In genomic region chr4:87949961-87950360, GRCh38 we compare ENCODE assay signal across 15 cellular contexts. TPM values are rescaled to one million over a fixed set of nuclear protein-coding genes. Genes with fewer than 3 reads are reported as not detected.
A peak's percentile ranks its signal among the peaks of the same experiment; 100 is the strongest.
DNase-seq lines count a peak whose midpoint lies in the region; FAIRE-seq and TF ChIP-seq lines count a peak whose summit lies in the region.
"Had no signal": no experiment of that assay in that cellular context is flagged by ENCODE, and none has a peak within 500 bp of the region (broad histone marks: within the 10 kb centered on the region; RNA-seq: fewer than 3 reads in every experiment).

No MANE protein-coding gene starts in this region.

- no peak overlapping the region for H4K91ac ChIP-seq in neuronal stem cell (ENCODE audit: low read depth, low read length, poor library complexity)

- no CpG with 5 or more reads among the region's 1 CpG for WGBS in neuronal stem cell (ENCODE audit: extremely low coverage in 2 of 2, insufficient read length in 2 of 2, insufficient replicate concordance in 1 of 2), 2 donors
- WGBS in small intestine, 3 donors = 17 to 38% (median 28%) methylated on average over 1 of the region's 1 CpG

- H3K36me3 ChIP-seq in PC-9 (ENCODE audit: low read depth) = no peaks in the 10 kb centered on the region
- no peaks in the 10 kb centered on the region for H3K36me3 ChIP-seq in neuronal stem cell (replicated peaks in 1 of 2; ENCODE audit: control insufficient read depth in 2 of 2, insufficient read depth in 2 of 2, low read length in 2 of 2)
- no peaks in the 10 kb centered on the region for H3K36me3 ChIP-seq in small intestine (ENCODE audit: control insufficient read depth in 2 of 2, insufficient read depth in 2 of 2, low read length in 2 of 2)
- H3K36me3 ChIP-seq: SJCRH30, transverse colon had no signal

- no peak overlapping the region for H3K4me3 ChIP-seq in PC-9
- no peak overlapping the region for H3K4me3 ChIP-seq in neuronal stem cell (ENCODE audit: low read length in 2 of 2)
- H3K4me3 ChIP-seq in small intestine (ENCODE audit: low read depth in 1 of 2, low read length in 2 of 2) = no peak overlapping the region
- H3K4me3 ChIP-seq: psoas muscle, SJCRH30, transverse colon had no signal

- no peaks in the 10 kb centered on the region for H3F3A ChIP-seq in PC-9 (ENCODE audit: insufficient read depth, low read depth)

- H3K9ac ChIP-seq in neuronal stem cell (ENCODE audit: low read depth, low read length, poor library complexity) = no peak overlapping the region
- H3K9ac ChIP-seq: KMS-11 had no signal

- H3K79me1 ChIP-seq in neuronal stem cell (ENCODE audit: low read depth, low read length) = no peaks in the 10 kb centered on the region

- H2BK5ac ChIP-seq in neuronal stem cell (ENCODE audit: low read length) = no peak overlapping the region

- no peaks in the 10 kb centered on the region for H3K9me3 Mint-ChIP-seq in activated CD4-positive, alpha-beta T cell treated with anti-CD3 and anti-CD28 coated beads, Interleukin-2, amount 10 ng/mL, durations not matched to agents 7 days and 5 days

- no peak overlapping the region for H3K18ac ChIP-seq in neuronal stem cell (ENCODE audit: low read length)

- no peak overlapping the region for H2AK5ac ChIP-seq in neuronal stem cell (ENCODE audit: low read depth, low read length)

- H2AFZ ChIP-seq in PC-9 (no peak overlapping the region), neuronal stem cell (ENCODE audit: low read length) (peak overlapping the region; percentile 13)

- H3K4me1 ChIP-seq in PC-9 (replicated peaks; ENCODE audit: insufficient read depth) (peaks cover 11% of the 10 kb centered on the region), neuronal stem cell (ENCODE audit: control insufficient read depth in 2 of 2, insufficient read depth in 1 of 2, low read depth in 1 of 2, low read length in 2 of 2) (peaks cover 0 to 6% of the 10 kb centered on the region in 2 donors), small intestine (ENCODE audit: control insufficient read depth in 2 of 2, insufficient read depth in 1 of 2, low read depth in 1 of 2, low read length in 1 of 2) (no peaks in the 10 kb centered on the region)
- H3K4me1 ChIP-seq: psoas muscle, SJCRH30 had no signal

- H3K9me2 ChIP-seq in PC-9 (ENCODE audit: insufficient read depth) = no peaks in the 10 kb centered on the region; the same call in 1 of the 2 replicates

- intact Hi-C loops in PC-9 (cut with micrococcal nuclease; ENCODE audit: unreplicated experiment) = no loop called here

- CTCF ChIA-PET in PC-9 (lab: Charles Lee) = no interaction called here
- CTCF ChIA-PET in activated CD4-positive, alpha-beta T cell treated with anti-CD3 and anti-CD28 coated beads, Interleukin-2, amount 10 ng/mL, durations not matched to agents 7 days and 5 days (lab: Charles Lee) = no interaction called here

- H3K79me2 ChIP-seq in PC-9 (ENCODE audit: low read depth) = no peaks in the 10 kb centered on the region

- no peak overlapping the region for H3K4me2 ChIP-seq in PC-9
- no peak overlapping the region for H3K4me2 ChIP-seq in neuronal stem cell (ENCODE audit: insufficient read depth, low read length, poor library complexity, severe bottlenecking)
- H3K4me2 ChIP-seq: KMS-11 had no signal

- H3K27ac Mint-ChIP-seq in activated CD4-positive, alpha-beta T cell treated with anti-CD3 and anti-CD28 coated beads, Interleukin-2, amount 10 ng/mL, durations not matched to agents 7 days and 5 days = no peak overlapping the region

- no peak overlapping the region for H3K4me3 Mint-ChIP-seq in activated CD4-positive, alpha-beta T cell treated with anti-CD3 and anti-CD28 coated beads, Interleukin-2, amount 10 ng/mL, durations not matched to agents 7 days and 5 days

- no peak overlapping the region for H2BK120ac ChIP-seq in neuronal stem cell (ENCODE audit: low read depth, low read length)

- H4K8ac ChIP-seq in neuronal stem cell (ENCODE audit: low read depth, low read length) = no peak overlapping the region

- POLR2A ChIA-PET in PC-9 (lab: Charles Lee; ENCODE audit: unreplicated experiment) = interaction anchor here (0.6 to 0.7 kb wide), 3 partner anchors 9 to 1796 kb away, joined by 3 to 7 read pairs (median 4); no protein-coding TSS in a partner anchor
- POLR2A ChIA-PET in activated CD4-positive, alpha-beta T cell treated with anti-CD3 and anti-CD28 coated beads, Interleukin-2, amount 10 ng/mL, durations not matched to agents 7 days and 5 days (lab: Charles Lee) = no interaction called here

- H3K14ac ChIP-seq in neuronal stem cell (ENCODE audit: low read length) = no peak overlapping the region

- H3K4ac ChIP-seq in neuronal stem cell (ENCODE audit: low read length) = no peak overlapping the region

- H3K9me3 ChIP-seq in PC-9 (ENCODE audit: insufficient read depth, low read depth) (no peaks in the 10 kb centered on the region), neuronal stem cell (replicated peaks in 1 of 2; ENCODE audit: control insufficient read depth in 2 of 2, insufficient read depth in 1 of 2, low read depth in 1 of 2, low read length in 2 of 2) (no peaks in the 10 kb centered on the region), small intestine (ENCODE audit: control insufficient read depth, low read depth) (no peaks in the 10 kb centered on the region)
- H3K9me3 ChIP-seq: psoas muscle, SJCRH30, transverse colon had no signal

- BruUV-seq in PC-9 (replicated peaks; lab: Mats Ljungman, UMichigan) = no TSS peak

- no peak overlapping the region for H2BK12ac ChIP-seq in neuronal stem cell (ENCODE audit: low read length)

- no peak for TF ChIP-seq CTCF in PC-9 (conservative IDR thresholded peaks at IDR 0.05)

- no peak overlapping the region for H3K23ac ChIP-seq in neuronal stem cell (ENCODE audit: low read depth, low read length, poor library complexity)

- FAIRE-seq in small intestine (lab: Jason Lieb, UNC) = no peak

- H3K27me3 ChIP-seq in PC-9 (ENCODE audit: insufficient read depth, low read depth) (no peaks in the 10 kb centered on the region), neuronal stem cell (ENCODE audit: control insufficient read depth in 3 of 3, insufficient read depth in 3 of 3, low read depth in 1 of 3, low read length in 3 of 3) (no peaks in the 10 kb centered on the region), small intestine (ENCODE audit: control insufficient read depth in 2 of 2, insufficient read depth in 2 of 2, low read length in 2 of 2) (no peaks in the 10 kb centered on the region)
- H3K27me3 ChIP-seq: SJCRH30, transverse colon had no signal

- no peaks in the 10 kb centered on the region for H3K36me3 Mint-ChIP-seq in activated CD4-positive, alpha-beta T cell treated with anti-CD3 and anti-CD28 coated beads, Interleukin-2, amount 10 ng/mL, durations not matched to agents 7 days and 5 days (ENCODE audit: low read depth)

- peaks cover 18% of the 10 kb centered on the region for H3K27me3 Mint-ChIP-seq in activated CD4-positive, alpha-beta T cell treated with anti-CD3 and anti-CD28 coated beads, Interleukin-2, amount 10 ng/mL, durations not matched to agents 7 days and 5 days

- H4K20me1 ChIP-seq in PC-9 (ENCODE audit: insufficient read depth) = no peaks in the 10 kb centered on the region

- H3K4me1 Mint-ChIP-seq in activated CD4-positive, alpha-beta T cell treated with anti-CD3 and anti-CD28 coated beads, Interleukin-2, amount 10 ng/mL, durations not matched to agents 7 days and 5 days = no peaks in the 10 kb centered on the region

- DNase-seq in HCEC 1CT (peak; percentile 1), PC-9 (peak; percentile 22 to 37), epithelial cell of prostate (ENCODE audit: low read depth, low spot score) (peak; percentile 10), neuronal stem cell (ENCODE audit: low spot score) (no peak), NCI-H2171 treated with DMSO at 0.1 percent for 48 hours (lab: John Stamatoyannopoulos, UW) (no peak), small intestine (no peak)
- no peak for DNase-seq in activated CD4-positive, alpha-beta T cell treated with anti-CD3 and anti-CD28 coated beads, Interleukin-2, amount 10 ng/mL, durations not matched to agents 7 days and 5 days
- DNase-seq: activated CD4-positive, alpha-beta T cell treated with anti-CD3 and anti-CD28 coated beads, Interleukin-2, amount 50 U/mL, for 1 hour; activated naive CD4-positive, alpha-beta T cell treated with anti-CD3 and anti-CD28 coated beads, Interleukin-2, amount 50 U/mL, for 16 hours; DMS79; NCI-H2227 treated with DMSO at 0.1 percent for 48 hours; psoas muscle; SJCRH30; transverse colon had no signal

- H2BK15ac ChIP-seq in neuronal stem cell (ENCODE audit: low read length) = no peak overlapping the region

- H3K27ac ChIP-seq in PC-9 (no peak overlapping the region), epithelial cell of prostate (peak overlapping the region; percentile 9), neuronal stem cell (replicated peaks; ENCODE audit: low read length) (no peak overlapping the region), small intestine (ENCODE audit: low read depth in 1 of 2, low read length in 1 of 2) (no peak overlapping the region)
- H3K27ac ChIP-seq: KMS-11, psoas muscle, SJCRH30, transverse colon had no signal

RNA-seq across cellular contexts. Expression of gene SPP1, which starts 25.6 kb away (rescaled TPM):
- 212 and 249 TPM in 2 replicates for total RNA-seq in PC-9 (2021)
- 1.2 TPM for polyA plus RNA-seq in neuronal stem cell (2013, experiment 1 of 2)
- 1.6 TPM for polyA plus RNA-seq in neuronal stem cell (2013, experiment 2 of 2)
- 10 to 100 TPM in 1 of 3 donors, 1 to 10 TPM in 2; 2.2 to 12.8 (median 3.0) TPM for polyA plus RNA-seq in small intestine
- under 1 TPM; 0.17 to 0.79 TPM for total RNA-seq in activated CD4-positive, alpha-beta T cell treated with anti-CD3 and anti-CD28 coated beads, Interleukin-2, amount 10 ng/mL, durations not matched to agents 7 days and 5 days

RNA-seq across cellular contexts. Expression of gene PKD2, which starts 57.5 kb away (rescaled TPM):
- total RNA-seq in PC-9 (2021) = 10.2 and 16.3 TPM in 2 replicates
- 10.3 TPM for polyA plus RNA-seq in neuronal stem cell (2013, experiment 1 of 2)
- polyA plus RNA-seq in neuronal stem cell (2013, experiment 2 of 2) = 11.0 TPM
- polyA plus RNA-seq in small intestine = 1 to 10 TPM; 2.4 to 7.1 (median 3.1) TPM
- total RNA-seq in activated CD4-positive, alpha-beta T cell treated with anti-CD3 and anti-CD28 coated beads, Interleukin-2, amount 10 ng/mL, durations not matched to agents 7 days and 5 days = 10 to 100 TPM; 11.8 to 13.2 TPM

Comparison
In these comparisons a context has a peak if more than half of its experiments do, and no peak if none do; other contexts are left out.
1. DNase-seq: peak in HCEC 1CT (single experiment), PC-9 (2 of 2) and epithelial cell of prostate (single experiment); none in neuronal stem cell (single experiment), NCI-H2171 treated with DMSO at 0.1 percent for 48 hours (single experiment), small intestine (single experiment) and activated CD4-positive, alpha-beta T cell treated with anti-CD3 and anti-CD28 coated beads, Interleukin-2, amount 10 ng/mL, durations not matched to agents 7 days and 5 days (single experiment).
2. RNA of gene SPP1, which starts 25.6 kb away (total RNA-seq): 212 to 249 TPM in PC-9; 0.17 to 0.79 TPM in activated CD4-positive, alpha-beta T cell treated with anti-CD3 and anti-CD28 coated beads, Interleukin-2, amount 10 ng/mL, durations not matched to agents 7 days and 5 days; every median in the first group is over 100 times any median in the second.